ENCODE assay signal across 8 cellular contexts in the genomic region with DNA sequence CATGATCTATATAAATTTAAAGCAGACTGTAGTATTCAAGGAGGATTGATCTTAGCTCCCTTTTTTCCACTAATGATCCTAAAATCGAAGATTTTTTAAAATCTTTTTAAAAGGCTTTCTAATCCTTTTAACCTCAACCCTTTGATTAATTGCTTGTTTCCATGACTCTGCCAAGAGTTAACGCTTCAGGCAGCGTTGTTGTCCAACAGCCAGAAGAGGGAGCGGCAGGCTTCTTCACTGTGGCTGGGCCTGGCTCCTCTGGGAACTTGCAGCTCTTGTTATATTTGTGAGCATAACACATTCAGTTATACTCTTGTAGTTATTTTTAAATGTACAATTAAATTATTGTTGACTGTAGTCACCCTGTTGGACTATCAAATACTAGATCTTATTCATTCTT. TPM values are rescaled to one million over a fixed set of nuclear protein-coding genes. Genes with fewer than 3 reads are reported as not detected.
DNase-seq lines count a peak whose midpoint lies in the region; ATAC-seq, FAIRE-seq and TF ChIP-seq lines count a peak whose summit lies in the region.

No MANE protein-coding gene starts in this region.

- H3K9ac ChIP-seq in H1 (replicated peaks in 1 of 4; ENCODE audit: extremely low read depth in 1 of 4, low read depth in 3 of 4, low read length in 3 of 4), result no peak overlapping the region

- no peak for TF ChIP-seq EP300 in H1 (IDR thresholded peaks at IDR 0.05; ENCODE audit: borderline replicate concordance in 1 of 2, low read depth in 2 of 2, low read length in 2 of 2)

- peaks cover 5 to 8% of the 10 kb centered on the region in 2 experiments for H4K20me1 ChIP-seq in H1 (replicated peaks in 1 of 2; ENCODE audit: control insufficient read depth in 1 of 2, insufficient read depth in 2 of 2, low read length in 2 of 2)

- no peak overlapping the region for H4K91ac ChIP-seq in H1 (replicated peaks; ENCODE audit: insufficient read length, low read length)

- H3K27me3 ChIP-seq in H1 (replicated peaks in 1 of 4; ENCODE audit: control insufficient read depth in 3 of 4, extremely low read depth in 1 of 4, insufficient read depth in 3 of 4, low read length in 3 of 4), result no peaks in the 10 kb centered on the region

- POLR2A ChIA-PET in H1 (lab: Charles Lee; ENCODE audit: partially characterized antibody), result interaction anchor here (0.6 to 1.6 kb wide), 2 partner anchors 17 to 26 kb away, joined by 3 to 4 read pairs; partner anchors contain the start of gene CRCP

- H3K9me3 ChIP-seq in H1 (ENCODE audit: insufficient read depth in 2 of 2, low read depth in 1 of 2, low read length in 1 of 2), result no peaks in the 10 kb centered on the region

- H2BK15ac ChIP-seq in H1 (ENCODE audit: low read length), result no peak overlapping the region

- 0 out of 2 replicates have a peak, but pooled peaks cover 2% of the 10 kb centered on the region for H3K79me1 ChIP-seq in H1 (ENCODE audit: low read depth, low read length)

- H3K36me3 ChIP-seq in H1 (ENCODE audit: control insufficient read depth in 2 of 4, insufficient read depth in 4 of 4, low read length in 3 of 4), result peaks cover 2 to 25% (median 8%) of the 10 kb centered on the region in 4 experiments; a peak in 6 of 8 replicates

- no peak for FAIRE-seq in H1 (lab: Jason Lieb, UNC)

- H3K4ac ChIP-seq in H1 (replicated peaks; ENCODE audit: insufficient read length, low read depth, low read length), result no peak overlapping the region

- no peak overlapping the region for H3K56ac ChIP-seq in H1 (replicated peaks; ENCODE audit: insufficient read length, low read depth, low read length)

- H4K5ac ChIP-seq in H1 (ENCODE audit: insufficient read length, low read depth, low read length), result no peak overlapping the region

- peak in 2 of 3 experiments; percentile 54 to 64; a peak in 3 of 4 replicates for TF ChIP-seq CTCF in H1 (IDR thresholded peaks at IDR 0.05; ENCODE audit: control extremely low read depth in 1 of 3, insufficient read depth in 1 of 3, low read depth in 1 of 3, low read length in 3 of 3)

- TF ChIP-seq RAD21 in H1 (IDR thresholded peaks at IDR 0.05 in 1 of 2, conservative IDR thresholded peaks at IDR 0.05 in 1 of 2; ENCODE audit: low read depth in 2 of 2, low read length in 2 of 2), result peak; percentile 63 to 74

- no peak overlapping the region for H3K4me2 ChIP-seq in H1 (ENCODE audit: insufficient read depth in 1 of 2, low read depth in 2 of 2, low read length in 2 of 2)

- H3K23ac ChIP-seq in H1 (ENCODE audit: insufficient read length), result no peak overlapping the region

- H2BK12ac ChIP-seq in H1 (ENCODE audit: low read depth, low read length), result no peak overlapping the region

- H4K8ac ChIP-seq in H1 (ENCODE audit: extremely low read depth, insufficient read depth, low read length), result no peak overlapping the region

- H3K27ac ChIP-seq in H1 (ENCODE audit: low read depth, low read length), result no peak overlapping the region

- no peak overlapping the region for H3K4me3 ChIP-seq in H1 (ENCODE audit: extremely low read depth in 1 of 4, insufficient read depth in 2 of 4, low read depth in 3 of 4, low read length in 4 of 4)

- no peak overlapping the region for H2BK120ac ChIP-seq in H1 (replicated peaks; ENCODE audit: low read depth, low read length)

- H3K18ac ChIP-seq in H1 (ENCODE audit: extremely low read depth, low read length), result no peak overlapping the region

- no peak overlapping the region for H2BK20ac ChIP-seq in H1 (ENCODE audit: low read length)

- 86% methylated on average over 4 of the region's 4 CpGs; no CpG with 5 or more reads in 1 of the 2 experiments for WGBS in H1 (ENCODE audit: extremely low coverage in 1 of 2, insufficient coverage in 1 of 2, insufficient read length in 1 of 2, insufficient replicate concordance in 2 of 2, low coverage in 1 of 2, low lambda C conversion rate in 2 of 2, missing lambda C conversion rate in 1 of 2), 2 experiments

- H2BK5ac ChIP-seq in H1 (ENCODE audit: low read depth, low read length), result no peak overlapping the region

- CTCF ChIA-PET in H1 (lab: Charles Lee; ENCODE audit: partially characterized antibody), result interaction anchor here (0.6 to 2.1 kb wide), 12 partner anchors 8 to 416 kb away, joined by 3 to 8 read pairs (median 3); no protein-coding TSS in a partner anchor

- TF ChIP-seq POLR2A in H1 (IDR thresholded peaks at IDR 0.05; ENCODE audit: control extremely low read depth in 1 of 2, low read depth in 2 of 2, low read length in 2 of 2), result no peak

- no peak overlapping the region for H3K14ac ChIP-seq in H1 (ENCODE audit: insufficient read length)

- H2AFZ ChIP-seq in H1 (ENCODE audit: low read length), result no peak overlapping the region

- no peaks in the 10 kb centered on the region; a peak in 2 of 4 replicates for H3K79me2 ChIP-seq in H1 (ENCODE audit: control insufficient read depth in 1 of 2, insufficient read depth in 2 of 2, low read length in 2 of 2)

- H3K4me1 ChIP-seq in H1 (replicated peaks in 1 of 4; ENCODE audit: control insufficient read depth in 3 of 4, insufficient read depth in 4 of 4, low read length in 3 of 4), result no peaks in the 10 kb centered on the region

- DNase-seq in D341Med (ENCODE audit: low spot score) (peak; percentile 70), NCI-H226 (peak; percentile 43), H1 (ENCODE audit: low read depth in 1 of 2, low spot score in 2 of 2) (no peak), medulla oblongata (ENCODE audit: extremely low spot score) (peak; percentile 81), GOT3 (lab: John Stamatoyannopoulos, UW) (no peak), DMS79 (lab: John Stamatoyannopoulos, UW) (no peak)

- no peak for ATAC-seq in GM19397 (IDR thresholded peaks at IDR 0.05; ENCODE audit: unreplicated experiment)
- no peak for ATAC-seq in activated CD4-positive, CD25-positive, alpha-beta regulatory T cell treated with anti-CD3 and anti-CD28 coated beads, Interleukin-2, amount 50 U/mL, for 24 hours

- H2AK5ac ChIP-seq in H1 (ENCODE audit: low read depth, low read length), result no peak overlapping the region

- no peaks in the 10 kb centered on the region for H3K23me2 ChIP-seq in H1 (ENCODE audit: low read depth, low read length)

TF ChIP-seq in H1, 55 proteins besides CTCF, POLR2A, EP300 and RAD21:
- TF ChIP-seq, protein P1, sequence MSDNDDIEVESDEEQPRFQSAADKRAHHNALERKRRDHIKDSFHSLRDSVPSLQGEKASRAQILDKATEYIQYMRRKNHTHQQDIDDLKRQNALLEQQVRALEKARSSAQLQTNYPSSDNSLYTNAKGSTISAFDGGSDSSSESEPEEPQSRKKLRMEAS (IDR thresholded peaks at IDR 0.05), result no peak
- TF ChIP-seq HDAC2 (IDR thresholded peaks at IDR 0.05; ENCODE audit: borderline replicate concordance in 1 of 2, low read depth in 2 of 2, low read length in 2 of 2) (no peak), RNF2 (IDR thresholded peaks at IDR 0.05; ENCODE audit: borderline replicate concordance, low read depth, low read length, missing control alignments, poor library complexity, severe bottlenecking) (no peak), EZH2 (IDR thresholded peaks at IDR 0.05; ENCODE audit: low read depth, low read length, severe bottlenecking) (no peak), TAF7 (optimal IDR thresholded peaks at IDR 0.05; ENCODE audit: borderline replicate concordance, low read depth, low read length) (no peak), HDAC6 (IDR thresholded peaks at IDR 0.05; ENCODE audit: low read depth, low read length) (no peak)
TF ChIP-seq in H1: peak in this region for 0.

RNA-seq across cellular contexts. Expression of gene CRCP, which starts 26.3 kb away (rescaled TPM):
- 29.2 and 29.3 TPM in 2 replicates for total RNA-seq in H1 (2021; fragmentation: NEBNext Ultra II Directional; extraction: Animal tissue kit (Norgen Biotek cat#: 25700))
- polyA plus RNA-seq in H1 (2011; rRNA removed), result 13.4 and 15.0 TPM in 2 replicates
- polyA plus RNA-seq in H1 (2011; cell fraction: cytosol; rRNA removed), result 23.8 TPM
- 9.9 TPM for polyA plus RNA-seq in H1 (2011; cell fraction: nucleus; rRNA removed)
- polyA plus RNA-seq in H1 (2012, experiment 1 of 2), result 22.6 to 33.0 TPM (median 25.3 TPM) in 4 replicates
- polyA plus RNA-seq in H1 (2012, experiment 2 of 2), result 18.7 TPM
- polyA plus RNA-seq in H1 (2013, experiment 1 of 2), result 19.4 TPM
- polyA plus RNA-seq in H1 (2013, experiment 2 of 2), result 17.5 TPM
- polyA minus RNA-seq in H1 (2011; rRNA and poly(A)+ RNA removed), result 30.6 and 36.4 TPM in 2 replicates
- polyA minus RNA-seq in H1 (2011; cell fraction: cytosol; rRNA and poly(A)+ RNA removed), result 28.0 TPM
- 14.0 TPM for polyA minus RNA-seq in H1 (2011; cell fraction: nucleus; rRNA and poly(A)+ RNA removed)

Comparison
In these comparisons a context has a peak if more than half of its experiments do, and no peak if none do; other contexts are left out.
1. DNase-seq: peak in D341Med (single experiment), NCI-H226 (single experiment) and medulla oblongata (single experiment); none in H1 (0 of 2), GOT3 (single experiment) and DMS79 (single experiment).